ENCODE assay signal across 15 cellular contexts in the genomic region with DNA sequence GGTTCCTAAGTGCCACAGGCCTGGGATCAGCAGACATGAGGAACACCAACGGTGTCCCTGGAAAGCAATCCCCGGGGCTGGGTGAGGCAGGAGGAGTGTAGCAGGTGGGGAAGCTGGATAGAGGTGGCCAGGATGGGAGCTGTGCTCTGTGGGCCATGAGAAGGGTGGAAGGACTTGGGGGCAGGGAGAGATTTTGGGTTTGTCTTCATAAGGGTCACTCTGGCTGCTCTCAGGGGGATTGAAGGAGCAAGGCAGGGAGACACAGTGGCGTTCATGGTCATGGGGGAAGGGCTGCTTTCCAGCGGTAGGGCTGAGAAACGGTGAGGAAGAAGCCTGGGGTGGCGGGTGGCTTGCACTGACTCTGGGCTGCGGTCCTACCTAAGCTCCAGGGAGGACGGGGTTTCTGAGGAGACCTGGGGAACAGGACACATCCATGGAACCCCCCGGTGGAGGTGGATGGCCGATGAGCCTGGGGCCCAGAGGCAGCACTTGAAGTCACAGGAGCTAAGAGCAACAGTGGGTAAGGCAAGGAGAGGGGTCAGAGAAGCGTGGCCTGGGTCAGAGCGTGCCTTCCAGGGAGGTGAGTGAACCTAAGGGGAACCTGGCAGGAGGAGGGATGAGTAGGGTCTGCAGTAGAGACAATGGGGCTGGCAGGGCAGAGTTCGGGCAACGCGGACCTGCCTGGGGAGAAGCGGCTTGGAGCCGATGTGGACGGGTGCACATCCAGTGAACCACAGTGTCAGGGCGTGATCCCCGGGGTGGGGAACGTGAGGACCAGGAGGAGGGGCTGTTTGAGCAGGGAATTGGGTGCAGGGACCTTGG.
"Had no signal": no experiment of that assay in that cellular context is flagged by ENCODE, and none has a peak within 500 bp of the region (broad histone marks: within the 10 kb centered on the region; RNA-seq: fewer than 3 reads in every experiment).

No MANE protein-coding gene starts in this region.

- H3K27ac Mint-ChIP-seq: activated CD8-positive, alpha-beta T cell treated with anti-CD3 and anti-CD28 coated beads, Interleukin-2, amount 10 ng/mL, durations not matched to agents 7 days and 5 days; dendritic cell treated with granulocyte-macrophage colony-stimulating factor and Interleukin-4, amounts not matched to agents 40 ng/mL and 50 ng/mL, for 4 days; nephron progenitor cell had no signal

- H3K4me1 Mint-ChIP-seq: nephron progenitor cell had no signal

- H3K4me3 Mint-ChIP-seq: activated CD8-positive, alpha-beta T cell treated with anti-CD3 and anti-CD28 coated beads, Interleukin-2, amount 10 ng/mL, durations not matched to agents 7 days and 5 days; dendritic cell treated with granulocyte-macrophage colony-stimulating factor and Interleukin-4, amounts not matched to agents 40 ng/mL and 50 ng/mL, for 4 days; nephron progenitor cell had no signal

- ATAC-seq: activated CD8-positive, alpha-beta T cell treated with anti-CD3 and anti-CD28 coated beads, Interleukin-2, amount 10 ng/mL, durations not matched to agents 7 days and 5 days; body of pancreas; foreskin keratinocyte; SK-N-SH treated with all-trans-retinoic acid at 6 μM for 48 hours; stimulated activated naive CD8-positive, alpha-beta T cell treated with anti-CD3 and anti-CD28 coated beads, Interleukin-15, amount 100 ng/mL, for 72 hours had no signal

- DNase-seq: activated CD4-positive, alpha-beta T cell treated with anti-CD3 and anti-CD28 coated beads for 48 hours; activated CD8-positive, alpha-beta T cell treated with anti-CD3 and anti-CD28 coated beads, Interleukin-2, amount 10 ng/mL, durations not matched to agents 7 days and 5 days; activated naive CD4-positive, alpha-beta T cell treated with anti-CD3 and anti-CD28 coated beads, Interleukin-2, amount 50 U/mL, for 16 hours; amygdala; body of pancreas; effector memory CD4-positive, alpha-beta T cell; foreskin keratinocyte; left ventricle myocardium inferior; mesendoderm; nephron progenitor cell; right lobe of liver; stimulated activated naive CD8-positive, alpha-beta T cell treated with anti-CD3 and anti-CD28 coated beads, Interleukin-15, amount 100 ng/mL, for 72 hours; T-helper 1 cell had no signal

- H3K27me3 Mint-ChIP-seq: stimulated activated naive CD8-positive, alpha-beta T cell treated with anti-CD3 and anti-CD28 coated beads, Interleukin-15, amount 100 ng/mL, for 72 hours had no signal
